ENCODE assay signal across 17 cellular contexts in genomic region chr12:2615665-2616387, GRCh38.
DNase-seq lines count a peak whose midpoint lies in the region; ATAC-seq, FAIRE-seq and TF ChIP-seq lines count a peak whose summit lies in the region.
"Had no signal": no experiment of that assay in that cellular context is flagged by ENCODE, and none has a peak within 500 bp of the region (broad histone marks: within the 10 kb centered on the region; RNA-seq: fewer than 3 reads in every experiment).

No MANE protein-coding gene starts in this region.

- H3K4me3 ChIP-seq in GM23338 (no peak overlapping the region), astrocyte of the spinal cord (ENCODE audit: low read depth, low read length) (no peak overlapping the region), right cardiac atrium (ENCODE audit: low read length) (no peak overlapping the region), Peyer's patch (no peak overlapping the region)
- H3K4me3 ChIP-seq: colonic mucosa, HAP-1, right lobe of liver, stomach had no signal

- H3K36me3 ChIP-seq in GM23338 (ENCODE audit: insufficient read depth) (no peaks in the 10 kb centered on the region), Peyer's patch (no peaks in the 10 kb centered on the region)
- H3K36me3 ChIP-seq: colonic mucosa, HAP-1, right lobe of liver had no signal

- peak; percentile 85 for ATAC-seq in GM23338
- peak in 1 of 2 donors; percentile 4 for ATAC-seq in right cardiac atrium
- no peak for ATAC-seq in GM18907 (IDR thresholded peaks at IDR 0.05; ENCODE audit: unreplicated experiment)

- H3K36me3 Mint-ChIP-seq in GM23338 (ENCODE audit: low read depth) (no peaks in the 10 kb centered on the region), progenitor cell of endocrine pancreas (ENCODE audit: insufficient read depth) (no peaks in the 10 kb centered on the region)

- H3K4me1 ChIP-seq in GM23338 (ENCODE audit: insufficient read depth): no peaks in the 10 kb centered on the region
- no peaks in the 10 kb centered on the region for H3K4me1 ChIP-seq in right cardiac atrium (ENCODE audit: control insufficient read depth, insufficient read depth, low read length)
- H3K4me1 ChIP-seq in Peyer's patch: no peaks in the 10 kb centered on the region
- H3K4me1 ChIP-seq: colonic mucosa, HAP-1, right lobe of liver had no signal

- no peaks in the 10 kb centered on the region for H3K79me2 ChIP-seq in GM23338 (replicated peaks; ENCODE audit: insufficient read depth)

- WGBS in right cardiac atrium: 67% methylated on average over 14 of the region's 14 CpGs

- DNase-seq in GM23338 (ENCODE audit: low spot score): peak; percentile 50
- peak; percentile 81 for DNase-seq in astrocyte of the spinal cord (ENCODE audit: low read depth, low spot score)
- DNase-seq in right cardiac atrium: peak in 2 of 3 donors; percentile 26 to 77
- no peak for DNase-seq in progenitor cell of endocrine pancreas (ENCODE audit: low spot score, unreplicated experiment)
- DNase-seq in HTR-8/SVneo (ENCODE audit: insufficient read length, low spot score): no peak
- DNase-seq in Peyer's patch: no peak
- no peak for DNase-seq in NOMO-1 treated with dmso at 0.1 percent for 144 hours (lab: John Stamatoyannopoulos, UW; ENCODE audit: unreplicated experiment)
- DNase-seq: activated naive CD4-positive, alpha-beta T cell treated with anti-CD3 and anti-CD28 coated beads, Interleukin-2, amount 50 U/mL, for 16 hours; colonic mucosa; NCI-H2029 treated with DMSO at 0.1 percent for 48 hours; right lobe of liver; SK-N-SH; stomach had no signal

- H3K4me3 Mint-ChIP-seq in GM23338: no peak overlapping the region; the same call in 2 of the 3 replicates
- no peak overlapping the region for H3K4me3 Mint-ChIP-seq in progenitor cell of endocrine pancreas (ENCODE audit: low read depth)

- FAIRE-seq in HTR-8/SVneo (lab: Jason Lieb, UNC): no peak
- FAIRE-seq: G401.6 had no signal

- H3K9me3 Mint-ChIP-seq in GM23338 (no peaks in the 10 kb centered on the region; the same call in 2 of the 3 replicates), progenitor cell of endocrine pancreas (ENCODE audit: low read depth) (no peaks in the 10 kb centered on the region)

- TF ChIP-seq CTCF in GM23338 (conservative IDR thresholded peaks at IDR 0.05; ENCODE audit: low read depth in 2 of 2): no peak
- no peak for TF ChIP-seq CTCF in astrocyte of the spinal cord (IDR thresholded peaks at IDR 0.05; ENCODE audit: low read depth, low read length)
- no peak for TF ChIP-seq CTCF in progenitor cell of endocrine pancreas (IDR thresholded peaks at IDR 0.05; ENCODE audit: unreplicated experiment)
- no peak for TF ChIP-seq CTCF in Peyer's patch (IDR thresholded peaks at IDR 0.05)

- H3K27me3 Mint-ChIP-seq in GM23338 (ENCODE audit: insufficient read depth, low read depth, poor library complexity): peaks cover 9% of the 10 kb centered on the region
- peaks cover 34% of the 10 kb centered on the region for H3K27me3 Mint-ChIP-seq in progenitor cell of endocrine pancreas

- no peak overlapping the region for H3K4me2 ChIP-seq in GM23338
- H3K4me2 ChIP-seq: SK-N-SH had no signal

- H3K9me3 ChIP-seq in right cardiac atrium (ENCODE audit: control insufficient read depth, low read length): no peaks in the 10 kb centered on the region
- no peaks in the 10 kb centered on the region for H3K9me3 ChIP-seq in Peyer's patch
- H3K9me3 ChIP-seq: colonic mucosa, HAP-1, right lobe of liver, SK-N-SH, stomach had no signal

- H4K20me1 ChIP-seq in GM23338 (replicated peaks; ENCODE audit: insufficient read depth): no peaks in the 10 kb centered on the region

- H3K4me1 Mint-ChIP-seq in GM23338 (peaks cover 5% of the 10 kb centered on the region; the same call in 2 of the 3 replicates), progenitor cell of endocrine pancreas (ENCODE audit: low read depth) (no peaks in the 10 kb centered on the region)

- intact Hi-C loops in right cardiac atrium (cut with DNase I): no loop called here

- H3K27me3 ChIP-seq in GM23338 (ENCODE audit: insufficient read depth) (no peaks in the 10 kb centered on the region), right cardiac atrium (ENCODE audit: control insufficient read depth, insufficient read depth) (no peaks in the 10 kb centered on the region), Peyer's patch (no peaks in the 10 kb centered on the region)
- H3K27me3 ChIP-seq: colonic mucosa, right lobe of liver, stomach had no signal

- no peak overlapping the region for H2AFZ ChIP-seq in GM23338

- H3K27ac ChIP-seq in GM23338 (ENCODE audit: low read depth) (no peak overlapping the region), right cardiac atrium (ENCODE audit: low read length) (no peak overlapping the region), Peyer's patch (no peak overlapping the region)
- H3K27ac ChIP-seq: C4-2B, colonic mucosa, right lobe of liver had no signal

- H3F3A ChIP-seq in GM23338 (replicated peaks; ENCODE audit: low read depth): no peaks in the 10 kb centered on the region

- no peak for TF ChIP-seq POLR2A in Peyer's patch (IDR thresholded peaks at IDR 0.05)

- H3K27ac Mint-ChIP-seq in GM23338: no peak overlapping the region
- peak overlapping the region; percentile 30 for H3K27ac Mint-ChIP-seq in progenitor cell of endocrine pancreas

- in situ Hi-C loops in astrocyte of the spinal cord (cut with HindIII; ENCODE audit: low sequenced_read_pairs): no loop called here

- peaks cover 3% of the 10 kb centered on the region; the same call in 1 of the 2 replicates for H3K9me2 ChIP-seq in GM23338 (ENCODE audit: insufficient read depth)
- H3K9me2 ChIP-seq: SK-N-SH had no signal

TF ChIP-seq in GM23338, 12 proteins besides CTCF, POLR2A, EP300 and RAD21 (continues in another document):
- TF ChIP-seq ETS1 (IDR thresholded peaks at IDR 0.05) (no peak), STAT1 (IDR thresholded peaks at IDR 0.05; ENCODE audit: unreplicated experiment) (no peak), EZH2 (IDR thresholded peaks at IDR 0.05; ENCODE audit: low read depth, unreplicated experiment) (no peak), NANOG (IDR thresholded peaks at IDR 0.05; ENCODE audit: borderline replicate concordance) (no peak), ZNF114 (CRISPR knock-in tag; IDR thresholded peaks at IDR 0.05) (no peak), JUNB (IDR thresholded peaks at IDR 0.05; ENCODE audit: unreplicated experiment) (no peak), ZNF331 (CRISPR knock-in tag; IDR thresholded peaks at IDR 0.05; ENCODE audit: low read depth) (no peak), EZH2phosphoT487 (IDR thresholded peaks at IDR 0.05; ENCODE audit: unreplicated experiment) (no peak), POLR2AphosphoS5 (IDR thresholded peaks at IDR 0.05; ENCODE audit: low read depth) (no peak), REST (IDR thresholded peaks at IDR 0.05; ENCODE audit: unreplicated experiment) (no peak)

Comparison
In these comparisons a context has a peak if more than half of its experiments do, and no peak if none do; other contexts are left out.
1. DNase-seq: peak in GM23338 (single experiment), astrocyte of the spinal cord (single experiment) and right cardiac atrium (2 of 3); none in progenitor cell of endocrine pancreas (single experiment), HTR-8/SVneo (single experiment), Peyer's patch (0 of 3) and NOMO-1 treated with dmso at 0.1 percent for 144 hours (single experiment).